ENCODE assay signal across 8 cellular contexts in genomic region chr15:65916664-65917406, GRCh38. TPM values are rescaled to one million over a fixed set of nuclear protein-coding genes. Genes with fewer than 3 reads are reported as not detected.
DNase-seq lines count a peak whose midpoint lies in the region; ATAC-seq and TF ChIP-seq lines count a peak whose summit lies in the region.

No MANE protein-coding gene starts in this region.

- H3K27me3 Mint-ChIP-seq in natural killer cell treated with Interleukin-12 subunit alpha and Interleukin-12 subunit beta and Interleukin-15 and Interleukin-18, amount 100 ng/mL, for 72 hours, result no peaks in the 10 kb centered on the region

- H3K9me3 Mint-ChIP-seq in natural killer cell treated with Interleukin-12 subunit alpha and Interleukin-12 subunit beta and Interleukin-15 and Interleukin-18, amount 100 ng/mL, for 72 hours, result no peaks in the 10 kb centered on the region

- H3K27ac Mint-ChIP-seq in natural killer cell treated with Interleukin-12 subunit alpha and Interleukin-12 subunit beta and Interleukin-15 and Interleukin-18, amount 100 ng/mL, for 72 hours, result peak overlapping the region; percentile 66 to 81

- TF ChIP-seq CTCF in WI38 (IDR thresholded peaks at IDR 0.05; ENCODE audit: low read depth, low read length) (peak; percentile 52), esophagus squamous epithelium (IDR thresholded peaks at IDR 0.05) (peak in 5 of 6 experiments; percentile 15 to 41 (median 29))

- H3K4me3 ChIP-seq in WI38 (ENCODE audit: low read depth, low read length) (no peak overlapping the region), esophagus squamous epithelium (peak overlapping the region in 1 of 4 donors; percentile 15)

- no peaks in the 10 kb centered on the region for H3K27me3 ChIP-seq in esophagus squamous epithelium

- peaks cover 0 to 11% (median 5%) of the 10 kb centered on the region in 3 donors for H3K36me3 ChIP-seq in esophagus squamous epithelium

- WGBS in esophagus squamous epithelium, 2 donors, result 59 to 74% methylated on average over 6 to 15 of the region's 16 CpGs

- peaks cover 28 to 35% of the 10 kb centered on the region in 2 donors for H3K4me1 Mint-ChIP-seq in natural killer cell treated with Interleukin-12 subunit alpha and Interleukin-12 subunit beta and Interleukin-15 and Interleukin-18, amount 100 ng/mL, for 72 hours (ENCODE audit: low read depth in 2 of 2)

- TF ChIP-seq POLR2A in esophagus squamous epithelium (IDR thresholded peaks at IDR 0.05), result no peak

- peak; percentile 44 for ATAC-seq in GM19467 (IDR thresholded peaks at IDR 0.05; ENCODE audit: unreplicated experiment)
- peak; percentile 51 for ATAC-seq in HG03565 (IDR thresholded peaks at IDR 0.05; ENCODE audit: unreplicated experiment)
- peak; percentile 88 to 93 for ATAC-seq in natural killer cell treated with Interleukin-12 subunit alpha and Interleukin-12 subunit beta and Interleukin-15 and Interleukin-18, amount 100 ng/mL, for 72 hours

- peaks cover 0 to 12% (median 0%) of the 10 kb centered on the region in 3 donors for H3K4me1 ChIP-seq in esophagus squamous epithelium

- H3K4me3 Mint-ChIP-seq in natural killer cell treated with Interleukin-12 subunit alpha and Interleukin-12 subunit beta and Interleukin-15 and Interleukin-18, amount 100 ng/mL, for 72 hours, result peak overlapping the region; percentile 49

- peak; percentile 2 to 79 (median 59) for DNase-seq in NCI-H1417 (lab: John Stamatoyannopoulos, UW)
- no peak for DNase-seq in NCI-H1417 treated with DMSO at 0.1 percent for 48 hours (lab: John Stamatoyannopoulos, UW)
- DNase-seq in esophagus squamous epithelium (lab: John Stamatoyannopoulos, UW), result no peak
- peak; percentile 81 for DNase-seq in natural killer cell treated with Interleukin-12 subunit alpha and Interleukin-12 subunit beta and Interleukin-15 and Interleukin-18, amount 100 ng/mL, for 72 hours (ENCODE audit: low spot score)
- DNase-seq in ureter (ENCODE audit: low spot score), result peak; percentile 61

- no peak overlapping the region for H3K27ac ChIP-seq in esophagus squamous epithelium

- H3K9me3 ChIP-seq in esophagus squamous epithelium, result no peaks in the 10 kb centered on the region

- no peaks in the 10 kb centered on the region for H3K36me3 Mint-ChIP-seq in natural killer cell treated with Interleukin-12 subunit alpha and Interleukin-12 subunit beta and Interleukin-15 and Interleukin-18, amount 100 ng/mL, for 72 hours

- intact Hi-C loops in esophagus squamous epithelium (cut with DNase I), result no loop called here

RNA-seq across cellular contexts. Expression of gene RAB11A, which starts 47.5 kb away (rescaled TPM):
- total RNA-seq in esophagus squamous epithelium (100 to 1,000 TPM; 246 to 604 (median 518) TPM), ureter (373 TPM)
- total RNA-seq in natural killer cell treated with Interleukin-12 subunit alpha and Interleukin-12 subunit beta and Interleukin-15 and Interleukin-18, amount 100 ng/mL, for 72 hours, result 100 to 1,000 TPM; 101 to 164 TPM

Comparison
In these comparisons a context has a peak if more than half of its experiments do, and no peak if none do; other contexts are left out.
1. DNase-seq: peak in NCI-H1417 (3 of 3), natural killer cell treated with Interleukin-12 subunit alpha and Interleukin-12 subunit beta and Interleukin-15 and Interleukin-18, amount 100 ng/mL, for 72 hours (single experiment) and ureter (single experiment); none in NCI-H1417 treated with DMSO at 0.1 percent for 48 hours (single experiment) and esophagus squamous epithelium (single experiment).
2. Peak in every context shown above with its lines, with median percentiles within 50 percentile points of each other: ATAC-seq.